36 cellular contexts compared by ENCODE assay signal in genomic region chr7:92513167-92513902, GRCh38. TPM values are rescaled to one million over a fixed set of nuclear protein-coding genes. Genes with fewer than 3 reads are reported as not detected.
"Had no signal": no experiment of that assay in that cellular context is flagged by ENCODE, and none has a peak within 500 bp of the region (broad histone marks: within the 10 kb centered on the region; RNA-seq: fewer than 3 reads in every experiment).

No MANE protein-coding gene starts in this region.

- H3K9me3 ChIP-seq: adrenal gland, breast epithelium, esophagus muscularis mucosa, gastrocnemius medialis, heart left ventricle had no signal

- H3K4me3 Mint-ChIP-seq: activated CD4-positive, alpha-beta memory T cell treated with anti-CD3 and anti-CD28 coated beads, Interleukin-2, amount 10 ng/mL, durations not matched to agents 7 days and 5 days; activated CD4-positive, alpha-beta T cell treated with anti-CD3 and anti-CD28 coated beads, Interleukin-2, amount 10 ng/mL, durations not matched to agents 7 days and 5 days; activated naive CD8-positive, alpha-beta T cell; activated T-cell treated with anti-CD3 and anti-CD28 coated beads, Interleukin-2, amount 50 U/mL, for 4 hours; activated T-helper 17 cell treated with anti-CD3 and anti-CD28 coated beads, Interleukin-2, amount 50 U/mL, for 72 hours; brain; dendritic cell treated with granulocyte-macrophage colony-stimulating factor and Interleukin-4, amounts not matched to agents 40 ng/mL and 50 ng/mL, for 4 days; endodermal cell; WTC11 had no signal

- H3K27me3 Mint-ChIP-seq: activated CD4-positive, alpha-beta memory T cell treated with anti-CD3 and anti-CD28 coated beads, Interleukin-2, amount 10 ng/mL, durations not matched to agents 7 days and 5 days; activated CD4-positive, alpha-beta T cell treated with anti-CD3 and anti-CD28 coated beads, Interleukin-2, amount 10 ng/mL, durations not matched to agents 7 days and 5 days; activated naive CD8-positive, alpha-beta T cell; activated T-helper 17 cell treated with anti-CD3 and anti-CD28 coated beads, Interleukin-2, amount 50 U/mL, for 72 hours; brain; dendritic cell treated with granulocyte-macrophage colony-stimulating factor and Interleukin-4, amounts not matched to agents 40 ng/mL and 50 ng/mL, for 4 days had no signal

- H3K27ac Mint-ChIP-seq: activated CD4-positive, alpha-beta memory T cell treated with anti-CD3 and anti-CD28 coated beads, Interleukin-2, amount 10 ng/mL, durations not matched to agents 7 days and 5 days; activated CD4-positive, alpha-beta T cell treated with anti-CD3 and anti-CD28 coated beads, Interleukin-2, amount 10 ng/mL, durations not matched to agents 7 days and 5 days; activated naive CD8-positive, alpha-beta T cell; activated T-helper 17 cell treated with anti-CD3 and anti-CD28 coated beads, Interleukin-2, amount 50 U/mL, for 72 hours; brain; dendritic cell treated with granulocyte-macrophage colony-stimulating factor and Interleukin-4, amounts not matched to agents 40 ng/mL and 50 ng/mL, for 4 days; endodermal cell; WTC11 had no signal

- H3K4me1 Mint-ChIP-seq: activated CD4-positive, alpha-beta memory T cell treated with anti-CD3 and anti-CD28 coated beads, Interleukin-2, amount 10 ng/mL, durations not matched to agents 7 days and 5 days; activated CD4-positive, alpha-beta T cell treated with anti-CD3 and anti-CD28 coated beads, Interleukin-2, amount 10 ng/mL, durations not matched to agents 7 days and 5 days; activated T-helper 17 cell treated with anti-CD3 and anti-CD28 coated beads, Interleukin-2, amount 50 U/mL, for 72 hours; brain; endodermal cell; WTC11 had no signal

- ATAC-seq: activated T-cell treated with anti-CD3 and anti-CD28 coated beads, Interleukin-2, amount 50 U/mL, for 4 hours; activated T-helper 17 cell treated with anti-CD3 and anti-CD28 coated beads, Interleukin-2, amount 50 U/mL, for 72 hours; foreskin keratinocyte; gastrocnemius medialis; heart left ventricle; WTC11 had no signal

- DNase-seq: activated CD4-positive, alpha-beta memory T cell treated with anti-CD3 and anti-CD28 coated beads, Interleukin-2, amount 10 ng/mL, durations not matched to agents 7 days and 5 days; activated CD4-positive, alpha-beta T cell treated with anti-CD3 and anti-CD28 coated beads for 1 hour; activated CD4-positive, alpha-beta T cell treated with anti-CD3 and anti-CD28 coated beads for 4 hours; activated CD4-positive, alpha-beta T cell treated with anti-CD3 and anti-CD28 coated beads, Interleukin-2, amount 10 ng/mL, durations not matched to agents 7 days and 5 days; activated CD4-positive, alpha-beta T cell treated with anti-CD3 and anti-CD28 coated beads, Interleukin-2, amount 50 U/mL, for 4 hours; activated CD8-positive, alpha-beta memory T cell treated with anti-CD3 and anti-CD28 coated beads, Interleukin-2, amount 50 U/mL, for 48 hours; activated effector memory CD4-positive, alpha-beta T cell treated with Interleukin-2 at 50 U/mL for 16 hours; activated gamma-delta T cell treated with Interleukin-2 at 50 U/mL for 16 hours; activated naive CD4-positive, alpha-beta T cell treated with anti-CD3 and anti-CD28 coated beads, Interleukin-2, amount 50 U/mL, for 16 hours; activated naive CD4-positive, alpha-beta T cell treated with Interleukin-2 at 50 U/mL for 16 hours; activated T-cell treated with anti-CD3 and anti-CD28 coated beads, Interleukin-2, amount 50 U/mL, for 4 hours; adrenal gland; amygdala; aorta; central memory CD4-positive, alpha-beta T cell; cerebellar nuclear complex; dorsolateral prefrontal cortex; effector memory CD4-positive, alpha-beta T cell; endodermal cell; erythroblast; foreskin keratinocyte; gastrocnemius medialis; glutamatergic neuron; heart left ventricle; T-helper 2 cell had no signal

- H3K27me3 ChIP-seq: adrenal gland, breast epithelium, cardiac muscle cell, dorsolateral prefrontal cortex, esophagus muscularis mucosa, foreskin keratinocyte, gastrocnemius medialis, heart left ventricle had no signal

- H3K4me3 ChIP-seq: adrenal gland, breast epithelium, cardiac muscle cell, coronary artery, dorsolateral prefrontal cortex, esophagus muscularis mucosa, gastrocnemius medialis, heart left ventricle had no signal

- H3K9me3 Mint-ChIP-seq: activated CD4-positive, alpha-beta memory T cell treated with anti-CD3 and anti-CD28 coated beads, Interleukin-2, amount 10 ng/mL, durations not matched to agents 7 days and 5 days; activated CD4-positive, alpha-beta T cell treated with anti-CD3 and anti-CD28 coated beads, Interleukin-2, amount 10 ng/mL, durations not matched to agents 7 days and 5 days; activated T-cell treated with anti-CD3 and anti-CD28 coated beads, Interleukin-2, amount 50 U/mL, for 4 hours; activated T-helper 17 cell treated with anti-CD3 and anti-CD28 coated beads, Interleukin-2, amount 50 U/mL, for 72 hours; brain; dendritic cell treated with granulocyte-macrophage colony-stimulating factor and Interleukin-4, amounts not matched to agents 40 ng/mL and 50 ng/mL, for 4 days; endodermal cell had no signal

- H3K36me3 ChIP-seq: breast epithelium had no signal

- H3K27ac ChIP-seq: adrenal gland, breast epithelium, cardiac muscle cell, coronary artery, dorsolateral prefrontal cortex, esophagus muscularis mucosa, foreskin keratinocyte, gastrocnemius medialis, heart left ventricle, VCaP had no signal

- H3K4me1 ChIP-seq: adrenal gland, breast epithelium, esophagus muscularis mucosa, foreskin keratinocyte, gastrocnemius medialis, heart left ventricle had no signal

RNA-seq across cellular contexts. Expression of gene ERVW-1, which starts 35.6 kb away (rescaled TPM):
- total RNA-seq: activated CD4-positive, alpha-beta memory T cell treated with anti-CD3 and anti-CD28 coated beads, Interleukin-2, amount 10 ng/mL, durations not matched to agents 7 days and 5 days; activated CD4-positive, alpha-beta T cell treated with anti-CD3 and anti-CD28 coated beads, Interleukin-2, amount 10 ng/mL, durations not matched to agents 7 days and 5 days; activated T-cell treated with anti-CD3 and anti-CD28 coated beads, Interleukin-2, amount 50 U/mL, for 4 hours; activated T-helper 17 cell treated with anti-CD3 and anti-CD28 coated beads, Interleukin-2, amount 50 U/mL, for 72 hours; adrenal gland; aorta; breast epithelium; cardiac muscle cell; esophagus muscularis mucosa; foreskin keratinocyte; T-helper 1 cell treated with Interleukin-12 subunit alpha and Interleukin-12 subunit beta and Interleukin-4 antibody, amounts not matched to agents 30 ng/mL and 1 ng/mL, for 36 hours had no signal
